ENCODE assay signal across 15 cellular contexts in genomic region chr19:52694921-52695320, GRCh38. TPM values are rescaled to one million over a fixed set of nuclear protein-coding genes. Genes with fewer than 3 reads are reported as not detected.
DNase-seq lines count a peak whose midpoint lies in the region; TF ChIP-seq lines count a peak whose summit lies in the region.
"Had no signal": no experiment of that assay in that cellular context is flagged by ENCODE, and none has a peak within 500 bp of the region (broad histone marks: within the 10 kb centered on the region; RNA-seq: fewer than 3 reads in every experiment).

No MANE protein-coding gene starts in this region.

- peaks cover 8% of the 10 kb centered on the region for H3K36me3 Mint-ChIP-seq in MCF 10A (ENCODE audit: insufficient read depth, unreplicated experiment)
- peaks cover 0 to 4% of the 10 kb centered on the region in 2 donors for H3K36me3 Mint-ChIP-seq in CD4-positive, alpha-beta memory T cell
- H3K36me3 Mint-ChIP-seq: CD14-positive monocyte had no signal

- TF ChIP-seq POLR2A in breast epithelium (IDR thresholded peaks at IDR 0.05) = no peak

- H3K27ac Mint-ChIP-seq in MCF 10A (ENCODE audit: low read depth, unreplicated experiment) = no peak overlapping the region
- H3K27ac Mint-ChIP-seq in CD4-positive, alpha-beta memory T cell = no peak overlapping the region
- H3K27ac Mint-ChIP-seq: CD14-positive monocyte; CD8-positive, alpha-beta T cell had no signal

- H3K27ac ChIP-seq in breast epithelium (no peak overlapping the region), mesodermal cell (ENCODE audit: low read depth, low read length, severe bottlenecking) (peak overlapping the region; percentile 80)
- H3K27ac ChIP-seq in CD4-positive, alpha-beta memory T cell (ENCODE audit: low read depth, low read length) = no peak overlapping the region
- H3K27ac ChIP-seq: 22Rv1, BLaER1 had no signal

- peaks cover 7% of the 10 kb centered on the region for H3K9me3 Mint-ChIP-seq in MCF 10A (ENCODE audit: unreplicated experiment)
- peaks cover 0 to 28% (median 16%) of the 10 kb centered on the region in 8 donors for H3K9me3 Mint-ChIP-seq in CD4-positive, alpha-beta memory T cell

- no TSS peak for BruUV-seq in MCF 10A (replicated peaks; lab: Mats Ljungman, UMichigan)

- H3K4me3 Mint-ChIP-seq in MCF 10A (ENCODE audit: unreplicated experiment) = no peak overlapping the region
- H3K4me3 Mint-ChIP-seq in CD4-positive, alpha-beta memory T cell = no peak overlapping the region
- H3K4me3 Mint-ChIP-seq: CD14-positive monocyte; CD8-positive, alpha-beta T cell; H9 had no signal

- CTCF ChIA-PET in MCF 10A (lab: Yijun Ruan, JAX) = no interaction called here
- CTCF ChIA-PET in CD4-positive, alpha-beta memory T cell (lab: Charles Lee; ENCODE audit: partially characterized antibody) = no interaction called here

- no peaks in the 10 kb centered on the region for H3K36me3 ChIP-seq in breast epithelium
- no peaks in the 10 kb centered on the region for H3K36me3 ChIP-seq in mesodermal cell (ENCODE audit: control insufficient read depth, insufficient read depth, low read length)
- no peaks in the 10 kb centered on the region for H3K36me3 ChIP-seq in CD4-positive, alpha-beta memory T cell (ENCODE audit: insufficient read depth, low read length)
- H3K36me3 ChIP-seq: BLaER1 had no signal

- DNase-seq in MCF 10A (ENCODE audit: unreplicated experiment) = peak; percentile 10
- DNase-seq in breast epithelium (ENCODE audit: low spot score in 2 of 2) = no peak
- peak; percentile 66 for DNase-seq in epithelial cell of proximal tubule (ENCODE audit: low read depth)
- no peak for DNase-seq in EL
- DNase-seq in NAMALWA (ENCODE audit: low spot score) = no peak
- DNase-seq in CD4-positive, alpha-beta memory T cell = no peak
- DNase-seq: CD8-positive, alpha-beta T cell; DMS 273 treated with DMSO at 0.1 percent for 48 hours; DMS53; DND-41; H9 had no signal

- 67 to 87% methylated on average over 3 to 9 of the region's 11 CpGs for WGBS in mesodermal cell (ENCODE audit: insufficient coverage in 2 of 2), 2 experiments

- intact Hi-C loops in MCF 10A (cut with micrococcal nuclease) (loop anchor here (5.0 kb wide), 1 partner anchor 37 kb away; no protein-coding TSS in a partner anchor), breast epithelium (cut with DNase I; ENCODE audit: low total_unique reads) (no loop called here)
- intact Hi-C loops in CD4-positive, alpha-beta memory T cell (cut with micrococcal nuclease) = no loop called here

- POLR2A ChIA-PET in MCF 10A (lab: Yijun Ruan, JAX) = interaction anchor here (0.6 kb wide), 1 partner anchor 83 kb away, joined by 3 read pairs; no protein-coding TSS in a partner anchor
- POLR2A ChIA-PET in CD4-positive, alpha-beta memory T cell (lab: Charles Lee; ENCODE audit: partially characterized antibody) = no interaction called here

- no peak for TF ChIP-seq CTCF in MCF 10A (IDR thresholded peaks at IDR 0.05; ENCODE audit: unreplicated experiment)
- TF ChIP-seq CTCF in breast epithelium (IDR thresholded peaks at IDR 0.05) = no peak
- TF ChIP-seq CTCF in epithelial cell of proximal tubule (conservative IDR thresholded peaks at IDR 0.05; ENCODE audit: low read depth, low read length) = no peak

- peaks cover 8% of the 10 kb centered on the region for H3K4me1 Mint-ChIP-seq in MCF 10A (ENCODE audit: insufficient read depth, unreplicated experiment)
- peaks cover 5 to 15% (median 8%) of the 10 kb centered on the region in 4 donors for H3K4me1 Mint-ChIP-seq in CD4-positive, alpha-beta memory T cell

- H3K9me3 ChIP-seq in breast epithelium (no peaks in the 10 kb centered on the region), mesodermal cell (ENCODE audit: control insufficient read depth, low read length) (no peaks in the 10 kb centered on the region)
- H3K9me3 ChIP-seq in CD4-positive, alpha-beta memory T cell (ENCODE audit: control insufficient read depth in 1 of 2, low read length in 2 of 2) = no peaks in the 10 kb centered on the region

- H3K4me3 ChIP-seq in breast epithelium = no peak overlapping the region
- no peak overlapping the region for H3K4me3 ChIP-seq in epithelial cell of proximal tubule (ENCODE audit: low read depth, low read length)
- no peak overlapping the region for H3K4me3 ChIP-seq in mesodermal cell (ENCODE audit: extremely low read depth, insufficient read depth, low read length, poor library complexity, severe bottlenecking)
- H3K4me3 ChIP-seq in CD4-positive, alpha-beta memory T cell (ENCODE audit: low read length in 2 of 2) = no peak overlapping the region
- H3K4me3 ChIP-seq: BLaER1 had no signal

- H3K27me3 Mint-ChIP-seq in MCF 10A (ENCODE audit: insufficient read depth, unreplicated experiment) = no peaks in the 10 kb centered on the region
- no peaks in the 10 kb centered on the region for H3K27me3 Mint-ChIP-seq in CD4-positive, alpha-beta memory T cell

- no peaks in the 10 kb centered on the region for H3K27me3 ChIP-seq in breast epithelium
- H3K27me3 ChIP-seq in CD4-positive, alpha-beta memory T cell (ENCODE audit: insufficient read depth, low read length) = no peaks in the 10 kb centered on the region
- H3K27me3 ChIP-seq: BLaER1 had no signal

- H3K4me1 ChIP-seq in breast epithelium (no peaks in the 10 kb centered on the region), mesodermal cell (ENCODE audit: control insufficient read depth, insufficient read depth, low read length, poor library complexity, severe bottlenecking) (peaks cover 22% of the 10 kb centered on the region)
- H3K4me1 ChIP-seq in CD4-positive, alpha-beta memory T cell (ENCODE audit: insufficient read depth, low read length) = peaks cover 7% of the 10 kb centered on the region

RNA-seq across cellular contexts. Expression of gene ZNF611, which starts 39.9 kb away (rescaled TPM):
- 12.6 and 23.1 TPM in 2 replicates for total RNA-seq in MCF 10A (2022)
- 10 to 100 TPM; 11.8 to 23.0 (median 16.7) TPM for total RNA-seq in breast epithelium
- 11.1 and 15.5 TPM in 2 replicates for total RNA-seq in epithelial cell of proximal tubule
- 15.5 TPM for polyA plus RNA-seq in mesodermal cell (2013, experiment 1 of 2)
- 18.1 TPM for polyA plus RNA-seq in mesodermal cell (2013, experiment 2 of 2)
- total RNA-seq in CD4-positive, alpha-beta memory T cell = 10 to 100 TPM; 52.8 to 53.7 TPM
- 10 to 100 TPM; 23.6 to 37.9 TPM for polyA plus RNA-seq in CD4-positive, alpha-beta memory T cell

RNA-seq across cellular contexts. Expression of gene ZNF83, which starts 56.8 kb away (rescaled TPM):
- total RNA-seq in MCF 10A (2022) = 58.9 and 102 TPM in 2 replicates
- total RNA-seq in breast epithelium = 100 to 1,000 TPM in 1 of 3 donors, 10 to 100 TPM in 2; 61.0 to 120 (median 71.8) TPM
- 21.8 and 46.5 TPM in 2 replicates for total RNA-seq in epithelial cell of proximal tubule
- polyA plus RNA-seq in mesodermal cell (2013, experiment 1 of 2) = 72.5 TPM
- 86.4 TPM for polyA plus RNA-seq in mesodermal cell (2013, experiment 2 of 2)
- 100 to 1,000 TPM; 128 to 130 TPM for total RNA-seq in CD4-positive, alpha-beta memory T cell
- 10 to 100 TPM; 10.7 to 25.6 TPM for polyA plus RNA-seq in CD4-positive, alpha-beta memory T cell

Comparison
In these comparisons a context has a peak if more than half of its experiments do, and no peak if none do; other contexts are left out.
1. DNase-seq: peak in MCF 10A (single experiment) and epithelial cell of proximal tubule (single experiment); none in breast epithelium (0 of 2), EL (single experiment), NAMALWA (single experiment) and CD4-positive, alpha-beta memory T cell (0 of 5).